Comparison of ENCODE assay signal across 35 cellular contexts in genomic region chr20:36880741-36881250, GRCh38. TPM values are rescaled to one million over a fixed set of nuclear protein-coding genes. Genes with fewer than 3 reads are reported as not detected.
"Had no signal": no experiment of that assay in that cellular context is flagged by ENCODE, and none has a peak within 500 bp of the region (broad histone marks: within the 10 kb centered on the region; RNA-seq: fewer than 3 reads in every experiment).

No MANE protein-coding gene starts in this region.

- H3K36me3 ChIP-seq: ascending aorta, SJSA1 had no signal

- H3K36me3 Mint-ChIP-seq: activated naive CD4-positive, alpha-beta T cell treated with anti-CD3 and anti-CD28 coated beads, Interleukin-2, amount 50 U/mL, for 72 hours; WTC11 had no signal

- H3K27ac ChIP-seq: ascending aorta, SJSA1 had no signal

- H3K27me3 ChIP-seq: ascending aorta, body of pancreas, SJSA1 had no signal

- ATAC-seq: activated CD8-positive, alpha-beta T cell treated with anti-CD3 and anti-CD28 coated beads, Interleukin-2, amount 10 ng/mL, durations not matched to agents 7 days and 5 days; activated naive CD4-positive, alpha-beta T cell treated with anti-CD3 and anti-CD28 coated beads, Interleukin-2, amount 50 U/mL, for 72 hours; activated naive CD8-positive, alpha-beta T cell treated with anti-CD3 and anti-CD28 coated beads, Interleukin-2, amount 50 U/mL, for 24 hours; body of pancreas; Panc1; SK-N-SH treated with all-trans-retinoic acid at 6 μM for 48 hours; WTC11 had no signal

- H3K4me3 Mint-ChIP-seq: activated CD8-positive, alpha-beta T cell treated with anti-CD3 and anti-CD28 coated beads, Interleukin-2, amount 10 ng/mL, durations not matched to agents 7 days and 5 days; activated naive CD8-positive, alpha-beta T cell treated with anti-CD3 and anti-CD28 coated beads, Interleukin-2, amount 50 U/mL, for 24 hours; WTC11 had no signal

- H3K4me3 ChIP-seq: ascending aorta, body of pancreas, SJSA1 had no signal

- FAIRE-seq: bronchial epithelial cell had no signal

- H3K27me3 Mint-ChIP-seq: activated naive CD8-positive, alpha-beta T cell treated with anti-CD3 and anti-CD28 coated beads, Interleukin-2, amount 50 U/mL, for 24 hours had no signal

- H3K4me1 ChIP-seq: ascending aorta, body of pancreas, SJSA1 had no signal

- DNase-seq: activated CD4-positive, alpha-beta T cell treated with anti-CD3 and anti-CD28 coated beads for 48 hours; activated CD4-positive, alpha-beta T cell treated with anti-CD3 and anti-CD28 coated beads, Interleukin-2, amount 50 U/mL, for 4 hours; activated CD4-positive, CD25-positive, alpha-beta regulatory T cell treated with anti-CD3 and anti-CD28 coated beads, Interleukin-2, amount 50 U/mL, for 72 hours; activated CD8-positive, alpha-beta memory T cell treated with anti-CD3 and anti-CD28 coated beads, Interleukin-2, amount 50 U/mL, for 48 hours; activated CD8-positive, alpha-beta T cell treated with anti-CD3 and anti-CD28 coated beads, Interleukin-2, amount 10 ng/mL, durations not matched to agents 7 days and 5 days; activated effector memory CD4-positive, alpha-beta T cell treated with Interleukin-2 at 50 U/mL for 16 hours; activated naive CD4-positive, alpha-beta T cell treated with Interleukin-2 at 50 U/mL for 16 hours; activated naive CD8-positive, alpha-beta T cell treated with anti-CD3 and anti-CD28 coated beads, Interleukin-2, amount 50 U/mL, for 24 hours; activated T-cell treated with anti-CD3 and anti-CD28 coated beads, Interleukin-2, amount 50 U/mL, for 1 hour; amniotic stem cell; body of pancreas; central memory CD4-positive, alpha-beta T cell; KG1; NCI-H1092; NCI-H1417; NCI-H1930; NCI-H2171; NCI-H345; NCI-H69; NK-92 treated with Interleukin-12 subunit alpha and Interleukin-12 subunit beta, amount 100 ng/mL, for 24 hours; OCI-M1; Right ventricle myocardium superior; RPMI8226; SW 1271; T-helper 9 cell had no signal

- H3K9me3 ChIP-seq: ascending aorta, body of pancreas, SJSA1 had no signal

- H3K27ac Mint-ChIP-seq: activated CD8-positive, alpha-beta T cell treated with anti-CD3 and anti-CD28 coated beads, Interleukin-2, amount 10 ng/mL, durations not matched to agents 7 days and 5 days; activated naive CD8-positive, alpha-beta T cell treated with anti-CD3 and anti-CD28 coated beads, Interleukin-2, amount 50 U/mL, for 24 hours; WTC11 had no signal

- H3K9me3 Mint-ChIP-seq: activated naive CD4-positive, alpha-beta T cell treated with anti-CD3 and anti-CD28 coated beads, Interleukin-2, amount 50 U/mL, for 72 hours; activated naive CD8-positive, alpha-beta T cell treated with anti-CD3 and anti-CD28 coated beads, Interleukin-2, amount 50 U/mL, for 24 hours had no signal

RNA-seq across cellular contexts. Expression of gene TLDC2, which starts 4.9 kb away (rescaled TPM):
- total RNA-seq: activated CD8-positive, alpha-beta T cell treated with anti-CD3 and anti-CD28 coated beads, Interleukin-2, amount 10 ng/mL, durations not matched to agents 7 days and 5 days; activated naive CD4-positive, alpha-beta T cell treated with anti-CD3 and anti-CD28 coated beads, Interleukin-2, amount 50 U/mL, for 72 hours; ascending aorta; body of pancreas; LHCN-M2; M059J; Right ventricle myocardium superior; SJSA1; T-helper 1 cell treated with Interleukin-12 subunit alpha and Interleukin-12 subunit beta and Interleukin-4 antibody, amounts not matched to agents 30 ng/mL and 1 ng/mL, for 36 hours had no signal
